ENCODE assay signal across 1 cellular context in genomic region chr3:57078366-57079220, GRCh38.
A peak's percentile ranks its signal among the peaks of the same experiment; 100 is the strongest.
TF ChIP-seq lines count a peak whose summit lies in the region.

No MANE protein-coding gene starts in this region.

TF ChIP-seq in HepG2, 621 proteins besides CTCF, POLR2A, EP300 and RAD21 (continued from another document and continues in another):
- TF ChIP-seq RBM39 (IDR thresholded peaks at IDR 0.05; ENCODE audit: low read depth, low read length, poor library complexity, severe bottlenecking) (peak; percentile 32), CAMTA2 (CRISPR knock-in tag; IDR thresholded peaks at IDR 0.05; ENCODE audit: borderline replicate concordance) (peak; percentile 90; the same call in 1 of the 2 replicates), KDM5B (CRISPR knock-in tag; IDR thresholded peaks at IDR 0.05; ENCODE audit: borderline replicate concordance) (peak; percentile 72), FOSL2 (CRISPR knock-in tag; IDR thresholded peaks at IDR 0.05) (peak; percentile 25; the same call in 1 of the 2 replicates), ZMYM4 (CRISPR knock-in tag; IDR thresholded peaks at IDR 0.05) (peak; percentile 41; the same call in 1 of the 2 replicates), HNRNPLL (IDR thresholded peaks at IDR 0.05; ENCODE audit: low read depth, low read length, poor library complexity, severe bottlenecking) (peak; percentile 66), FOSL1 (CRISPR knock-in tag; IDR thresholded peaks at IDR 0.05; ENCODE audit: borderline replicate concordance) (no peak), ZFY (CRISPR knock-in tag; IDR thresholded peaks at IDR 0.05) (peak; percentile 46), POGK (CRISPR knock-in tag; conservative IDR thresholded peaks at IDR 0.05) (peak; percentile 27; the same call in 1 of the 2 replicates), E2F2 (CRISPR knock-in tag; IDR thresholded peaks at IDR 0.05; ENCODE audit: borderline replicate concordance) (0 out of 2 replicates have a peak, but pooled peaks have one; percentile 26), ARNT2 (CRISPR knock-in tag; IDR thresholded peaks at IDR 0.05; ENCODE audit: low read depth) (peak; percentile 66; the same call in 1 of the 2 replicates), ELF1 (CRISPR knock-in tag; IDR thresholded peaks at IDR 0.05) (peak; percentile 77), KMT2A (CRISPR knock-in tag; IDR thresholded peaks at IDR 0.05) (no peak), ZMYM2 (CRISPR knock-in tag; IDR thresholded peaks at IDR 0.05) (0 out of 2 replicates have a peak, but pooled peaks have one; percentile 10), NKX3-1 (CRISPR knock-in tag; IDR thresholded peaks at IDR 0.05) (no peak), ZNF503 (CRISPR knock-in tag; IDR thresholded peaks at IDR 0.05) (no peak), ZNF652 (CRISPR knock-in tag; IDR thresholded peaks at IDR 0.05; ENCODE audit: borderline replicate concordance, low read depth) (peak; percentile 78), MAF1 (CRISPR knock-in tag; IDR thresholded peaks at IDR 0.05; ENCODE audit: borderline replicate concordance) (peak; percentile 35; the same call in 1 of the 2 replicates), ZFX (CRISPR knock-in tag; IDR thresholded peaks at IDR 0.05; ENCODE audit: low read depth) (peak; percentile 63; the same call in 1 of the 2 replicates), HNF4A (CRISPR knock-in tag; IDR thresholded peaks at IDR 0.05) (peak; percentile 8; the same call in 1 of the 2 replicates), ZBTB7A (CRISPR knock-in tag; IDR thresholded peaks at IDR 0.05) (peak; percentile 58; the same call in 1 of the 2 replicates), TFE3 (CRISPR knock-in tag; IDR thresholded peaks at IDR 0.05) (0 out of 2 replicates have a peak, but pooled peaks have one; percentile 22), ZNF317 (CRISPR knock-in tag; IDR thresholded peaks at IDR 0.05) (peak; percentile 60; the same call in 1 of the 2 replicates), BCL3 (CRISPR knock-in tag; IDR thresholded peaks at IDR 0.05) (peak; percentile 38; the same call in 1 of the 2 replicates), TGIF2 (CRISPR knock-in tag; IDR thresholded peaks at IDR 0.05) (no peak), ZNF331 (CRISPR knock-in tag; IDR thresholded peaks at IDR 0.05) (peak; percentile 45; the same call in 1 of the 2 replicates), SNAI1 (CRISPR knock-in tag; IDR thresholded peaks at IDR 0.05; ENCODE audit: borderline replicate concordance) (0 out of 2 replicates have a peak, but pooled peaks have one; percentile 86), GABPB1 (CRISPR knock-in tag; IDR thresholded peaks at IDR 0.05) (peak; percentile 76), ZNF333 (CRISPR knock-in tag; IDR thresholded peaks at IDR 0.05; ENCODE audit: borderline replicate concordance) (peak; percentile 85; the same call in 1 of the 2 replicates), ZNF891 (CRISPR knock-in tag; IDR thresholded peaks at IDR 0.05) (peak; percentile 76), SALL1 (CRISPR knock-in tag; IDR thresholded peaks at IDR 0.05) (peak; percentile 39; the same call in 1 of the 2 replicates), AGO2 (optimal IDR thresholded peaks at IDR 0.05; ENCODE audit: low read depth, low read length) (peak; percentile 43), ZNF431 (CRISPR knock-in tag; IDR thresholded peaks at IDR 0.05; ENCODE audit: borderline replicate concordance, low read depth) (0 out of 2 replicates have a peak, but pooled peaks have one; percentile 8), ZNF235 (CRISPR knock-in tag; IDR thresholded peaks at IDR 0.05; ENCODE audit: borderline replicate concordance) (peak; percentile 85; the same call in 1 of the 2 replicates), ZNF788 (CRISPR knock-in tag; IDR thresholded peaks at IDR 0.05; ENCODE audit: borderline replicate concordance) (no peak), ZNF710 (CRISPR knock-in tag; IDR thresholded peaks at IDR 0.05; ENCODE audit: borderline replicate concordance) (0 out of 2 replicates have a peak, but pooled peaks have one; percentile 53), ZNF543 (CRISPR knock-in tag; IDR thresholded peaks at IDR 0.05) (peak; percentile 13; the same call in 1 of the 2 replicates), MTA1 (CRISPR knock-in tag; IDR thresholded peaks at IDR 0.05; ENCODE audit: borderline replicate concordance) (peak; percentile 35; the same call in 1 of the 2 replicates), CREB1 (IDR thresholded peaks at IDR 0.05) (no peak), CREB1 (CRISPR knock-in tag; IDR thresholded peaks at IDR 0.05) (no peak), ZNF160 (CRISPR knock-in tag; IDR thresholded peaks at IDR 0.05) (0 out of 2 replicates have a peak, but pooled peaks have one; percentile 51), SAFB2 (CRISPR knock-in tag; IDR thresholded peaks at IDR 0.05; ENCODE audit: borderline replicate concordance, low read depth) (peak; percentile 45; the same call in 1 of the 2 replicates), ZNF550 (CRISPR knock-in tag; IDR thresholded peaks at IDR 0.05; ENCODE audit: borderline replicate concordance) (no peak)
- TF ChIP-seq, protein P1, sequence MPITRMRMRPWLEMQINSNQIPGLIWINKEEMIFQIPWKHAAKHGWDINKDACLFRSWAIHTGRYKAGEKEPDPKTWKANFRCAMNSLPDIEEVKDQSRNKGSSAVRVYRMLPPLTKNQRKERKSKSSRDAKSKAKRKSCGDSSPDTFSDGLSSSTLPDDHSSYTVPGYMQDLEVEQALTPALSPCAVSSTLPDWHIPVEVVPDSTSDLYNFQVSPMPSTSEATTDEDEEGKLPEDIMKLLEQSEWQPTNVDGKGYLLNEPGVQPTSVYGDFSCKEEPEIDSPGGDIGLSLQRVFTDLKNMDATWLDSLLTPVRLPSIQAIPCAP (CRISPR knock-in tag; IDR thresholded peaks at IDR 0.05; ENCODE audit: low read depth): no peak
- TF ChIP-seq, protein P2, sequence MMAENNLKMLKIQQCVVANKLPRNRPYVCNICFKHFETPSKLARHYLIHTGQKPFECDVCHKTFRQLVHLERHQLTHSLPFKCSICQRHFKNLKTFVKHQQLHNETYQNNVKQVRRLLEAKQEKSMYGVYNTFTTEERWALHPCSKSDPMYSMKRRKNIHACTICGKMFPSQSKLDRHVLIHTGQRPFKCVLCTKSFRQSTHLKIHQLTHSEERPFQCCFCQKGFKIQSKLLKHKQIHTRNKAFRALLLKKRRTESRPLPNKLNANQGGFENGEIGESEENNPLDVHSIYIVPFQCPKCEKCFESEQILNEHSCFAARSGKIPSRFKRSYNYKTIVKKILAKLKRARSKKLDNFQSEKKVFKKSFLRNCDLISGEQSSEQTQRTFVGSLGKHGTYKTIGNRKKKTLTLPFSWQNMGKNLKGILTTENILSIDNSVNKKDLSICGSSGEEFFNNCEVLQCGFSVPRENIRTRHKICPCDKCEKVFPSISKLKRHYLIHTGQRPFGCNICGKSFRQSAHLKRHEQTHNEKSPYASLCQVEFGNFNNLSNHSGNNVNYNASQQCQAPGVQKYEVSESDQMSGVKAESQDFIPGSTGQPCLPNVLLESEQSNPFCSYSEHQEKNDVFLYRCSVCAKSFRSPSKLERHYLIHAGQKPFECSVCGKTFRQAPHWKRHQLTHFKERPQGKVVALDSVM (CRISPR knock-in tag; IDR thresholded peaks at IDR 0.05): no peak
- TF ChIP-seq, protein P3, sequence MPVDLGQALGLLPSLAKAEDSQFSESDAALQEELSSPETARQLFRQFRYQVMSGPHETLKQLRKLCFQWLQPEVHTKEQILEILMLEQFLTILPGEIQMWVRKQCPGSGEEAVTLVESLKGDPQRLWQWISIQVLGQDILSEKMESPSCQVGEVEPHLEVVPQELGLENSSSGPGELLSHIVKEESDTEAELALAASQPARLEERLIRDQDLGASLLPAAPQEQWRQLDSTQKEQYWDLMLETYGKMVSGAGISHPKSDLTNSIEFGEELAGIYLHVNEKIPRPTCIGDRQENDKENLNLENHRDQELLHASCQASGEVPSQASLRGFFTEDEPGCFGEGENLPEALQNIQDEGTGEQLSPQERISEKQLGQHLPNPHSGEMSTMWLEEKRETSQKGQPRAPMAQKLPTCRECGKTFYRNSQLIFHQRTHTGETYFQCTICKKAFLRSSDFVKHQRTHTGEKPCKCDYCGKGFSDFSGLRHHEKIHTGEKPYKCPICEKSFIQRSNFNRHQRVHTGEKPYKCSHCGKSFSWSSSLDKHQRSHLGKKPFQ (CRISPR knock-in tag; IDR thresholded peaks at IDR 0.05; ENCODE audit: insufficient replicate concordance): peak; percentile 56
- TF ChIP-seq, protein P4, sequence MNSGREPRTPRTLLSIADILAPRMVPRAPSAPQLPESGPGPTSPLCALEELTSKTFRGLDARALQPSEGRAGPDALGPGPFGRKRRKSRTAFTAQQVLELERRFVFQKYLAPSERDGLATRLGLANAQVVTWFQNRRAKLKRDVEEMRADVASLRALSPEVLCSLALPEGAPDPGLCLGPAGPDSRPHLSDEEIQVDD (CRISPR knock-in tag; IDR thresholded peaks at IDR 0.05; ENCODE audit: borderline replicate concordance): 0 out of 2 replicates have a peak, but pooled peaks have one; percentile 20
